In genomic region chr12:62260733-62261683, GRCh38 we compare ENCODE assay signal across 8 cellular contexts. TPM values are rescaled to one million over a fixed set of nuclear protein-coding genes. Genes with fewer than 3 reads are reported as not detected.
DNase-seq lines count a peak whose midpoint lies in the region; ATAC-seq and TF ChIP-seq lines count a peak whose summit lies in the region.

No MANE protein-coding gene starts in this region.

- H3K36me3 Mint-ChIP-seq in natural killer cell, result peaks cover 10% of the 10 kb centered on the region

- peak overlapping the region; percentile 100 for H3K4me3 Mint-ChIP-seq in natural killer cell

- H3K9me3 Mint-ChIP-seq in natural killer cell, result no peaks in the 10 kb centered on the region

- no peaks in the 10 kb centered on the region for H3K27me3 Mint-ChIP-seq in natural killer cell (ENCODE audit: low read depth in 2 of 2)

- H3K27ac Mint-ChIP-seq in natural killer cell, result peak overlapping the region; percentile 99 to 100

- peak overlapping the region; percentile 76 for H3K27ac ChIP-seq in temporal lobe (ENCODE audit: low read depth, low read length)

- TF ChIP-seq CTCF in natural killer cell (IDR thresholded peaks at IDR 0.05), result no peak

- DNase-seq in AG20443 (ENCODE audit: low spot score) (peak; percentile 43), NOMO-1 treated with DMSO at 0.1 percent for 48 hours (lab: John Stamatoyannopoulos, UW; ENCODE audit: unreplicated experiment) (peak; percentile 95), activated T-helper 1 cell treated with Interleukin-2 at 50 U/mL for 16 hours (ENCODE audit: low read depth) (peak; percentile 47), fibroblast of peridontal ligament (ENCODE audit: extremely low read depth) (peak; percentile 44), natural killer cell (no peak)

- intact Hi-C loops in natural killer cell (cut with micrococcal nuclease), result loop anchor here (1.0 kb wide), 2 partner anchors 205 to 342 kb away; partner anchors contain the start of gene MON2

- peak; percentile 44 for ATAC-seq in GM18873 (IDR thresholded peaks at IDR 0.05; ENCODE audit: low FRiP score, unreplicated experiment)
- ATAC-seq in HG03135 (IDR thresholded peaks at IDR 0.05; ENCODE audit: unreplicated experiment), result peak; percentile 43
- ATAC-seq in natural killer cell, result peak; percentile 8 to 59 (median 10)

- peaks cover 60% of the 10 kb centered on the region in 2 donors for H3K4me1 Mint-ChIP-seq in natural killer cell

RNA-seq across cellular contexts. Expression of gene USP15, which starts 0.8 kb away (rescaled TPM):
- total RNA-seq in natural killer cell (100 to 1,000 TPM; 188 to 251 (median 197) TPM), temporal lobe (89.5 TPM)
